ENCODE assay signal across 1 cellular context in the genomic region with DNA sequence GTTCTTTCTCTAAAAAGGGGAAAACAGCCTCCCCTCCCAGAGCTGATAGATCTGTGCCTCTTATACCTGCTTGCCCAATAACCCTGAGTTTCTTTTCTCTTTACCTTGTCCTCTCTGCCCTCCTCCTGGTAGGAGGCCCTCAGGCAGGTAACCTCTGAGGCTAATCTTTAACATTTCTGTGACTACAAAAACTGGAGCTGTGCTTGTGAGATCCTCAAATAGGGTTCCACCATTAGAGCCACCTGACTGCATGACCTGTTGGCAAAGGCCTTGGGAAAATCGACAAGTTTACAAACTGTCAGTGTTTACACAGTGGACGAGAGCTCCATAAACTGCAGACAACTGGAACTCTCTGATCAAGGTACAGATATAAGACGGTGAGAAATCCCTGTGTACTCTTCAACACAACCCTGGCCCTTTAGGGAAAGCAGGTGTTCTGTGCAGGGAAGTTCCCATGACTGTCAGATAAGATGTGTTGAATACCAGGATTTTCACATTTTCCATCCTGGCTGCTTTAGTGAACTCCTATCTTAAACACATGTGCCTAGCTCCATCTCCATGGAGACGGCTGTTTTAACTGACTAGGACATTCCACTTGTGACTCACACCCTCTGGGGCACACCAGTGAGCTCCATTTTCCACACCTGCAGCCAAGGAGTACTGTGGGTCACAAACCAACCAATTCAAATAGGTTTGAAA.
TF ChIP-seq lines count a peak whose summit lies in the region.

No MANE protein-coding gene starts in this region.

TF ChIP-seq in GM23338, 12 proteins besides CTCF, POLR2A, EP300 and RAD21 (continued from another document):
- TF ChIP-seq, protein P1, sequence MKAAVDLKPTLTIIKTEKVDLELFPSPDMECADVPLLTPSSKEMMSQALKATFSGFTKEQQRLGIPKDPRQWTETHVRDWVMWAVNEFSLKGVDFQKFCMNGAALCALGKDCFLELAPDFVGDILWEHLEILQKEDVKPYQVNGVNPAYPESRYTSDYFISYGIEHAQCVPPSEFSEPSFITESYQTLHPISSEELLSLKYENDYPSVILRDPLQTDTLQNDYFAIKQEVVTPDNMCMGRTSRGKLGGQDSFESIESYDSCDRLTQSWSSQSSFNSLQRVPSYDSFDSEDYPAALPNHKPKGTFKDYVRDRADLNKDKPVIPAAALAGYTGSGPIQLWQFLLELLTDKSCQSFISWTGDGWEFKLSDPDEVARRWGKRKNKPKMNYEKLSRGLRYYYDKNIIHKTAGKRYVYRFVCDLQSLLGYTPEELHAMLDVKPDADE (IDR thresholded peaks at IDR 0.05): no peak
- TF ChIP-seq POLR2AphosphoS5 (IDR thresholded peaks at IDR 0.05; ENCODE audit: low read depth) (no peak), ZNF331 (CRISPR knock-in tag; IDR thresholded peaks at IDR 0.05; ENCODE audit: low read depth) (no peak), JUNB (IDR thresholded peaks at IDR 0.05; ENCODE audit: unreplicated experiment) (no peak), EZH2phosphoT487 (IDR thresholded peaks at IDR 0.05; ENCODE audit: unreplicated experiment) (no peak), ZNF114 (CRISPR knock-in tag; IDR thresholded peaks at IDR 0.05) (no peak), CREB1 (CRISPR knock-in tag; IDR thresholded peaks at IDR 0.05; ENCODE audit: low read depth) (no peak), STAT1 (IDR thresholded peaks at IDR 0.05; ENCODE audit: unreplicated experiment) (no peak), EZH2 (IDR thresholded peaks at IDR 0.05; ENCODE audit: low read depth, unreplicated experiment) (no peak)
- TF ChIP-seq, protein P2, sequence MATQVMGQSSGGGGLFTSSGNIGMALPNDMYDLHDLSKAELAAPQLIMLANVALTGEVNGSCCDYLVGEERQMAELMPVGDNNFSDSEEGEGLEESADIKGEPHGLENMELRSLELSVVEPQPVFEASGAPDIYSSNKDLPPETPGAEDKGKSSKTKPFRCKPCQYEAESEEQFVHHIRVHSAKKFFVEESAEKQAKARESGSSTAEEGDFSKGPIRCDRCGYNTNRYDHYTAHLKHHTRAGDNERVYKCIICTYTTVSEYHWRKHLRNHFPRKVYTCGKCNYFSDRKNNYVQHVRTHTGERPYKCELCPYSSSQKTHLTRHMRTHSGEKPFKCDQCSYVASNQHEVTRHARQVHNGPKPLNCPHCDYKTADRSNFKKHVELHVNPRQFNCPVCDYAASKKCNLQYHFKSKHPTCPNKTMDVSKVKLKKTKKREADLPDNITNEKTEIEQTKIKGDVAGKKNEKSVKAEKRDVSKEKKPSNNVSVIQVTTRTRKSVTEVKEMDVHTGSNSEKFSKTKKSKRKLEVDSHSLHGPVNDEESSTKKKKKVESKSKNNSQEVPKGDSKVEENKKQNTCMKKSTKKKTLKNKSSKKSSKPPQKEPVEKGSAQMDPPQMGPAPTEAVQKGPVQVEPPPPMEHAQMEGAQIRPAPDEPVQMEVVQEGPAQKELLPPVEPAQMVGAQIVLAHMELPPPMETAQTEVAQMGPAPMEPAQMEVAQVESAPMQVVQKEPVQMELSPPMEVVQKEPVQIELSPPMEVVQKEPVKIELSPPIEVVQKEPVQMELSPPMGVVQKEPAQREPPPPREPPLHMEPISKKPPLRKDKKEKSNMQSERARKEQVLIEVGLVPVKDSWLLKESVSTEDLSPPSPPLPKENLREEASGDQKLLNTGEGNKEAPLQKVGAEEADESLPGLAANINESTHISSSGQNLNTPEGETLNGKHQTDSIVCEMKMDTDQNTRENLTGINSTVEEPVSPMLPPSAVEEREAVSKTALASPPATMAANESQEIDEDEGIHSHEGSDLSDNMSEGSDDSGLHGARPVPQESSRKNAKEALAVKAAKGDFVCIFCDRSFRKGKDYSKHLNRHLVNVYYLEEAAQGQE (IDR thresholded peaks at IDR 0.05; ENCODE audit: unreplicated experiment): no peak
